ENCODE assay signal across 23 cellular contexts in genomic region chr10:43069597-43069996, GRCh38. TPM values are rescaled to one million over a fixed set of nuclear protein-coding genes. Genes with fewer than 3 reads are reported as not detected.
"Had no signal": no experiment of that assay in that cellular context is flagged by ENCODE, and none has a peak within 500 bp of the region (broad histone marks: within the 10 kb centered on the region; RNA-seq: fewer than 3 reads in every experiment).

No MANE protein-coding gene starts in this region.

- H3K27ac Mint-ChIP-seq: activated naive CD4-positive, alpha-beta T cell treated with anti-CD3 and anti-CD28 coated beads, Interleukin-2, amount 50 U/mL, for 24 hours; T-helper 17 cell; WTC11 had no signal

- ATAC-seq: activated CD8-positive, alpha-beta T cell treated with anti-CD3 and anti-CD28 coated beads, Interleukin-2, amount 10 ng/mL, durations not matched to agents 7 days and 5 days; PC-3; T-helper 17 cell had no signal

- DNase-seq: activated CD4-positive, alpha-beta T cell treated with anti-CD3 and anti-CD28 coated beads for 48 hours; activated CD4-positive, alpha-beta T cell treated with anti-CD3 and anti-CD28 coated beads, Interleukin-2, amount 50 U/mL, for 4 hours; activated CD4-positive, CD25-positive, alpha-beta regulatory T cell treated with anti-CD3 and anti-CD28 coated beads, Interleukin-2, amount 50 U/mL, for 72 hours; activated CD8-positive, alpha-beta memory T cell treated with anti-CD3 and anti-CD28 coated beads, Interleukin-2, amount 50 U/mL, for 48 hours; activated CD8-positive, alpha-beta T cell treated with anti-CD3 and anti-CD28 coated beads, Interleukin-2, amount 10 ng/mL, durations not matched to agents 7 days and 5 days; activated T-cell treated with anti-CD3 and anti-CD28 coated beads, Interleukin-2, amount 50 U/mL, for 1 hour; central memory CD4-positive, alpha-beta T cell; IMR-90; KBM-7; NCI-H1092 treated with DMSO at 0.1 percent for 48 hours; NCI-H1417 treated with DMSO at 0.1 percent for 48 hours; NCI-H1694; NCI-H2029; NCI-H345; NCI-H510A; NCI-H526 treated with DMSO at 0.1 percent for 48 hours; PC-3; T-helper 17 cell; T-helper 9 cell had no signal

- H3K36me3 Mint-ChIP-seq: activated naive CD4-positive, alpha-beta T cell treated with anti-CD3 and anti-CD28 coated beads, Interleukin-2, amount 50 U/mL, for 24 hours; WTC11 had no signal

- H3K4me1 ChIP-seq: breast epithelium had no signal

- H3K4me1 Mint-ChIP-seq: activated naive CD4-positive, alpha-beta T cell treated with anti-CD3 and anti-CD28 coated beads, Interleukin-2, amount 50 U/mL, for 24 hours; T-helper 17 cell had no signal

- H3K4me3 ChIP-seq: breast epithelium had no signal

- H3K36me3 ChIP-seq: breast epithelium had no signal

- H3K4me3 Mint-ChIP-seq: activated CD8-positive, alpha-beta T cell treated with anti-CD3 and anti-CD28 coated beads, Interleukin-2, amount 10 ng/mL, durations not matched to agents 7 days and 5 days; activated naive CD4-positive, alpha-beta T cell treated with anti-CD3 and anti-CD28 coated beads, Interleukin-2, amount 50 U/mL, for 24 hours; T-helper 17 cell; WTC11 had no signal

- H3K9me3 Mint-ChIP-seq: activated naive CD4-positive, alpha-beta T cell treated with anti-CD3 and anti-CD28 coated beads, Interleukin-2, amount 50 U/mL, for 24 hours; WTC11 had no signal

- H3K27ac ChIP-seq: breast epithelium had no signal

- H3K9me3 ChIP-seq: breast epithelium had no signal

RNA-seq across cellular contexts. Expression of gene RET, which starts 7.3 kb away (rescaled TPM):
- total RNA-seq: MCF 10A, PC-3 had no signal
